17 cellular contexts compared by ENCODE assay signal in genomic region chr22:48850658-48851287, GRCh38.
DNase-seq lines count a peak whose midpoint lies in the region; ATAC-seq and TF ChIP-seq lines count a peak whose summit lies in the region.
"Had no signal": no experiment of that assay in that cellular context is flagged by ENCODE, and none has a peak within 500 bp of the region (broad histone marks: within the 10 kb centered on the region; RNA-seq: fewer than 3 reads in every experiment).

No MANE protein-coding gene starts in this region.

- no peaks in the 10 kb centered on the region for H3K9me3 ChIP-seq in right cardiac atrium (ENCODE audit: control insufficient read depth, low read length)
- no peaks in the 10 kb centered on the region for H3K9me3 ChIP-seq in left lung
- no peaks in the 10 kb centered on the region for H3K9me3 ChIP-seq in upper lobe of right lung
- H3K9me3 ChIP-seq in transverse colon: no peaks in the 10 kb centered on the region
- H3K9me3 ChIP-seq: HAP-1 had no signal

- no peak for TF ChIP-seq CTCF in left lung (IDR thresholded peaks at IDR 0.05)
- no peak for TF ChIP-seq CTCF in upper lobe of right lung (IDR thresholded peaks at IDR 0.05)
- no peak for TF ChIP-seq CTCF in transverse colon (IDR thresholded peaks at IDR 0.05)

- in situ Hi-C loops in transverse colon (cut with MboI; ENCODE audit: low pct_ligation_motif_present in 1 of 4, low pct_unique_long_range_greater_than_20kb in 1 of 4, low sequenced_read_pairs in 3 of 4): no loop called here

- H3K4me1 ChIP-seq in right cardiac atrium (ENCODE audit: control insufficient read depth, insufficient read depth, low read length) (no peaks in the 10 kb centered on the region), left lung (no peaks in the 10 kb centered on the region), upper lobe of right lung (no peaks in the 10 kb centered on the region), transverse colon (no peaks in the 10 kb centered on the region)
- H3K4me1 ChIP-seq: HAP-1 had no signal

- 83% methylated on average over 16 of the region's 16 CpGs for WGBS in right cardiac atrium
- WGBS in transverse colon (ENCODE audit: low coverage in 1 of 2), 2 donors: 40 to 83% methylated on average over 2 to 16 of the region's 16 CpGs

- H3K36me3 ChIP-seq in left lung (no peaks in the 10 kb centered on the region), upper lobe of right lung (no peaks in the 10 kb centered on the region), transverse colon (no peaks in the 10 kb centered on the region)
- H3K36me3 ChIP-seq: HAP-1 had no signal

- ATAC-seq in left ventricle myocardium superior: no peak
- ATAC-seq in right cardiac atrium: no peak
- no peak for ATAC-seq in left lung
- ATAC-seq in sciatic nerve: no peak
- ATAC-seq in upper lobe of right lung: no peak
- ATAC-seq in GM21423 (IDR thresholded peaks at IDR 0.05; ENCODE audit: unreplicated experiment): no peak

- no peak for TF ChIP-seq POLR2A in transverse colon (IDR thresholded peaks at IDR 0.05)

- H3K27ac ChIP-seq in right cardiac atrium (ENCODE audit: low read length) (no peak overlapping the region), left lung (no peak overlapping the region), upper lobe of right lung (no peak overlapping the region), transverse colon (no peak overlapping the region)

- intact Hi-C loops in left ventricle myocardium superior (cut with micrococcal nuclease) (no loop called here), right cardiac atrium (cut with DNase I) (no loop called here), left lung (cut with DNase I) (no loop called here), sciatic nerve (cut with DNase I) (no loop called here), upper lobe of right lung (cut with DNase I) (no loop called here), transverse colon (cut with DNase I; ENCODE audit: low total_unique reads) (no loop called here)

- no peaks in the 10 kb centered on the region for H3K27me3 ChIP-seq in right cardiac atrium (ENCODE audit: control insufficient read depth, insufficient read depth)
- peaks cover 0 to 39% of the 10 kb centered on the region in 2 donors for H3K27me3 ChIP-seq in left lung
- peaks cover 6% of the 10 kb centered on the region for H3K27me3 ChIP-seq in upper lobe of right lung
- H3K27me3 ChIP-seq in transverse colon: no peaks in the 10 kb centered on the region

- peak; percentile 8 for DNase-seq in left ventricle myocardium superior
- DNase-seq in right cardiac atrium: no peak
- peak; percentile 20 to 70 for DNase-seq in left lung
- peak; percentile 22 for DNase-seq in sciatic nerve (ENCODE audit: low spot score)
- peak; percentile 48 for DNase-seq in upper lobe of right lung
- no peak for DNase-seq in transverse colon
- no peak for DNase-seq in nucleus accumbens (lab: John Stamatoyannopoulos, UW)
- DNase-seq: C1 segment of cervical spinal cord; Calu3; CD4-positive, alpha-beta memory T cell; DMS53; DMS79 treated with DMSO at 0.1 percent for 48 hours; GF-D8; GOT3; HFFc6 had no signal

- TF ChIP-seq EP300 in transverse colon (IDR thresholded peaks at IDR 0.05; ENCODE audit: low read depth): no peak

- no peak overlapping the region for H3K4me3 ChIP-seq in right cardiac atrium (ENCODE audit: low read length)
- no peak overlapping the region for H3K4me3 ChIP-seq in left lung
- no peak overlapping the region for H3K4me3 ChIP-seq in upper lobe of right lung
- no peak overlapping the region for H3K4me3 ChIP-seq in transverse colon
- H3K4me3 ChIP-seq: HAP-1 had no signal

Comparison
In these comparisons a context has a peak if more than half of its experiments do, and no peak if none do; other contexts are left out.
1. DNase-seq: peak in left ventricle myocardium superior (single experiment), left lung (2 of 2), sciatic nerve (single experiment) and upper lobe of right lung (single experiment); none in right cardiac atrium (0 of 3), transverse colon (single experiment) and nucleus accumbens (0 of 56).